ENCODE assay signal across 10 cellular contexts in genomic region chr3:113084777-113085176, GRCh38.
DNase-seq lines count a peak whose midpoint lies in the region; ATAC-seq and TF ChIP-seq lines count a peak whose summit lies in the region.
"Had no signal": no experiment of that assay in that cellular context is flagged by ENCODE, and none has a peak within 500 bp of the region (broad histone marks: within the 10 kb centered on the region; RNA-seq: fewer than 3 reads in every experiment).

No MANE protein-coding gene starts in this region.

- H3K4me1 Mint-ChIP-seq in mesothelial cell of epicardium (peaks cover 46% of the 10 kb centered on the region), WTC11 (peaks cover 18% of the 10 kb centered on the region)

- no peak for ATAC-seq in HG03025 (IDR thresholded peaks at IDR 0.05; ENCODE audit: low FRiP score, unreplicated experiment)
- ATAC-seq in WTC11: no peak

- no peaks in the 10 kb centered on the region for H3K27me3 Mint-ChIP-seq in mesothelial cell of epicardium (ENCODE audit: low read depth)
- H3K27me3 Mint-ChIP-seq in WTC11 (ENCODE audit: low read depth): no peaks in the 10 kb centered on the region

- H3K27me3 ChIP-seq in dorsolateral prefrontal cortex: no peaks in the 10 kb centered on the region

- intact Hi-C loops in dorsolateral prefrontal cortex (cut with DNase I): no loop called here

- TF ChIP-seq CTCF in AG04449 (IDR thresholded peaks at IDR 0.05; ENCODE audit: insufficient read depth, low read length, missing control alignments) (no peak), mesothelial cell of epicardium (IDR thresholded peaks at IDR 0.05; ENCODE audit: unreplicated experiment) (no peak), dorsolateral prefrontal cortex (IDR thresholded peaks at IDR 0.05 in 54 of 56, conservative IDR thresholded peaks at IDR 0.05 in 2 of 56; ENCODE audit: low read depth in 1 of 56, partially characterized antibody in 56 of 56) (no peak), WTC11 (IDR thresholded peaks at IDR 0.05) (no peak)

- peak; percentile 53 for DNase-seq in AG04449 (ENCODE audit: low read depth, low spot score)
- peak; percentile 15 for DNase-seq in HS-27A (ENCODE audit: low read depth)
- peak; percentile 49 for DNase-seq in astrocyte of the hippocampus (ENCODE audit: low read depth, low spot score)
- DNase-seq in mesothelial cell of epicardium (ENCODE audit: low spot score in 2 of 2, unreplicated experiment in 2 of 2): no peak
- DNase-seq in hepatic stellate cell (ENCODE audit: low spot score): no peak
- no peak for DNase-seq in dorsolateral prefrontal cortex
- no peak for DNase-seq in WTC11 (ENCODE audit: low spot score)
- DNase-seq: COR-L47; stimulated activated naive CD4-positive, alpha-beta T cell had no signal

- POLR2A ChIA-PET in AG04449 (lab: Yijun Ruan, JAX): no interaction called here
- POLR2A ChIA-PET in WTC11 (lab: Charles Lee): no interaction called here

- no peak overlapping the region for H3K27ac ChIP-seq in dorsolateral prefrontal cortex

- H3K9me3 Mint-ChIP-seq in mesothelial cell of epicardium (no peaks in the 10 kb centered on the region), WTC11 (no peaks in the 10 kb centered on the region)

- no peak overlapping the region for H3K4me3 Mint-ChIP-seq in mesothelial cell of epicardium
- H3K4me3 Mint-ChIP-seq in WTC11: no peak overlapping the region

- H3K27ac Mint-ChIP-seq in mesothelial cell of epicardium (peak overlapping the region; percentile 37), WTC11 (no peak overlapping the region)

- H3K36me3 Mint-ChIP-seq in mesothelial cell of epicardium: no peaks in the 10 kb centered on the region
- H3K36me3 Mint-ChIP-seq in WTC11: no peaks in the 10 kb centered on the region

- H3K4me3 ChIP-seq in AG04449 (ENCODE audit: low read depth, low read length) (no peak overlapping the region), dorsolateral prefrontal cortex (no peak overlapping the region)

- CTCF ChIA-PET in AG04449 (lab: Yijun Ruan, JAX): interaction anchor here (1.7 kb wide), 1 partner anchor 9 kb away, joined by 5 read pairs; no protein-coding TSS in a partner anchor
- CTCF ChIA-PET in WTC11 (lab: Charles Lee): interaction anchor here (2.3 kb wide), 1 partner anchor 204 kb away, joined by 7 read pairs; no protein-coding TSS in a partner anchor

TF ChIP-seq in WTC11, 78 proteins besides CTCF, POLR2A, EP300 and RAD21:
- TF ChIP-seq GABPB1 (CRISPR knock-in tag; IDR thresholded peaks at IDR 0.05) (no peak), E2F1 (CRISPR knock-in tag; IDR thresholded peaks at IDR 0.05) (no peak), FOXJ3 (CRISPR knock-in tag; IDR thresholded peaks at IDR 0.05; ENCODE audit: borderline replicate concordance) (no peak)

Comparison
In these comparisons a context has a peak if more than half of its experiments do, and no peak if none do; other contexts are left out.
1. DNase-seq: peak in AG04449 (single experiment), HS-27A (single experiment) and astrocyte of the hippocampus (single experiment); none in mesothelial cell of epicardium (0 of 2), hepatic stellate cell (single experiment), dorsolateral prefrontal cortex (0 of 10) and WTC11 (single experiment).